ENCODE assay signal across 11 cellular contexts in genomic region chr12:45668641-45669040, GRCh38.
A peak's percentile ranks its signal among the peaks of the same experiment; 100 is the strongest.
DNase-seq lines count a peak whose midpoint lies in the region; ATAC-seq and TF ChIP-seq lines count a peak whose summit lies in the region.
"Had no signal": no experiment of that assay in that cellular context is flagged by ENCODE, and none has a peak within 500 bp of the region (broad histone marks: within the 10 kb centered on the region; RNA-seq: fewer than 3 reads in every experiment).

No MANE protein-coding gene starts in this region.

- no peaks in the 10 kb centered on the region for H3K9me2 ChIP-seq in PC-9 (ENCODE audit: insufficient read depth)

- ATAC-seq in GM18868 (IDR thresholded peaks at IDR 0.05; ENCODE audit: unreplicated experiment) (peak; percentile 20), HG02588 (IDR thresholded peaks at IDR 0.05; ENCODE audit: unreplicated experiment) (peak; percentile 24)
- peak; percentile 25 to 52 for ATAC-seq in natural killer cell treated with Interleukin-12 subunit alpha and Interleukin-12 subunit beta and Interleukin-15 and Interleukin-18, amount 100 ng/mL, for 72 hours

- H3K27ac ChIP-seq in PC-9 = no peak overlapping the region

- no peaks in the 10 kb centered on the region for H3K36me3 ChIP-seq in PC-9 (ENCODE audit: low read depth)

- peak overlapping the region; percentile 44 to 94 (median 80) for H3K27ac Mint-ChIP-seq in IgD-negative memory B cell
- peak overlapping the region; percentile 92 to 96 for H3K27ac Mint-ChIP-seq in natural killer cell treated with Interleukin-12 subunit alpha and Interleukin-12 subunit beta and Interleukin-15 and Interleukin-18, amount 100 ng/mL, for 72 hours
- H3K27ac Mint-ChIP-seq: nephron had no signal

- H3K9me3 Mint-ChIP-seq in IgD-negative memory B cell = no peaks in the 10 kb centered on the region
- H3K9me3 Mint-ChIP-seq in natural killer cell treated with Interleukin-12 subunit alpha and Interleukin-12 subunit beta and Interleukin-15 and Interleukin-18, amount 100 ng/mL, for 72 hours = peaks cover 9% of the 10 kb centered on the region
- H3K9me3 Mint-ChIP-seq: nephron had no signal

- CTCF ChIA-PET in PC-9 (lab: Charles Lee) = interaction anchor here (0.6 kb wide), 1 partner anchor 105 kb away, joined by 3 read pairs; no protein-coding TSS in a partner anchor

- no peaks in the 10 kb centered on the region; the same call in 1 of the 2 replicates for H3K9me3 ChIP-seq in PC-9 (ENCODE audit: insufficient read depth, low read depth)

- TF ChIP-seq CTCF in PC-9 (conservative IDR thresholded peaks at IDR 0.05) = no peak

- H3K4me3 ChIP-seq in PC-9 = no peak overlapping the region

- H3K27me3 Mint-ChIP-seq in IgD-negative memory B cell = peaks cover 4% of the 10 kb centered on the region
- no peaks in the 10 kb centered on the region for H3K27me3 Mint-ChIP-seq in natural killer cell treated with Interleukin-12 subunit alpha and Interleukin-12 subunit beta and Interleukin-15 and Interleukin-18, amount 100 ng/mL, for 72 hours

- POLR2A ChIA-PET in PC-9 (lab: Charles Lee; ENCODE audit: unreplicated experiment) = interaction anchor here (0.6 kb wide), 1 partner anchor 989 kb away, joined by 3 read pairs; no protein-coding TSS in a partner anchor

- no peaks in the 10 kb centered on the region for H4K20me1 ChIP-seq in PC-9 (ENCODE audit: insufficient read depth)

- no peak overlapping the region for H2AFZ ChIP-seq in PC-9

- no peak for DNase-seq in natural killer cell treated with Interleukin-12 subunit alpha and Interleukin-12 subunit beta and Interleukin-15 and Interleukin-18, amount 100 ng/mL, for 72 hours (ENCODE audit: low spot score)
- DNase-seq in SW 1271 (lab: John Stamatoyannopoulos, UW) = no peak
- no peak for DNase-seq in NCI-H1092 treated with DMSO at 0.1 percent for 48 hours (lab: John Stamatoyannopoulos, UW)
- no peak for DNase-seq in NK-92 (lab: John Stamatoyannopoulos, UW; ENCODE audit: unreplicated experiment)
- no peak for DNase-seq in PC-9
- DNase-seq: glutamatergic neuron, NCI-H510A had no signal

- H3K4me2 ChIP-seq in PC-9 = no peak overlapping the region

- peaks cover 5% of the 10 kb centered on the region; the same call in 1 of the 2 replicates for H3K4me1 ChIP-seq in PC-9 (replicated peaks; ENCODE audit: insufficient read depth)

- H3F3A ChIP-seq in PC-9 (ENCODE audit: insufficient read depth, low read depth) = peaks cover under 1% of the 10 kb centered on the region; the same call in 1 of the 2 replicates

- no TSS peak for BruUV-seq in PC-9 (replicated peaks; lab: Mats Ljungman, UMichigan)

- H3K4me3 Mint-ChIP-seq in IgD-negative memory B cell = peak overlapping the region in 3 of 4 donors; percentile 52 to 93 (median 86)
- peak overlapping the region; percentile 80 for H3K4me3 Mint-ChIP-seq in natural killer cell treated with Interleukin-12 subunit alpha and Interleukin-12 subunit beta and Interleukin-15 and Interleukin-18, amount 100 ng/mL, for 72 hours
- H3K4me3 Mint-ChIP-seq: nephron had no signal

- H3K27me3 ChIP-seq in PC-9 (ENCODE audit: insufficient read depth, low read depth) = no peaks in the 10 kb centered on the region

- intact Hi-C loops in PC-9 (cut with micrococcal nuclease; ENCODE audit: unreplicated experiment) = no loop called here

- H3K36me3 Mint-ChIP-seq in IgD-negative memory B cell = peaks cover 2% of the 10 kb centered on the region
- H3K36me3 Mint-ChIP-seq in natural killer cell treated with Interleukin-12 subunit alpha and Interleukin-12 subunit beta and Interleukin-15 and Interleukin-18, amount 100 ng/mL, for 72 hours = peaks cover 10% of the 10 kb centered on the region

- H3K4me1 Mint-ChIP-seq in IgD-negative memory B cell = peaks cover 9 to 23% (median 10%) of the 10 kb centered on the region in 3 donors
- peaks cover 48 to 50% of the 10 kb centered on the region in 2 donors for H3K4me1 Mint-ChIP-seq in natural killer cell treated with Interleukin-12 subunit alpha and Interleukin-12 subunit beta and Interleukin-15 and Interleukin-18, amount 100 ng/mL, for 72 hours (ENCODE audit: low read depth in 2 of 2)
- H3K4me1 Mint-ChIP-seq: nephron had no signal

- no peaks in the 10 kb centered on the region for H3K79me2 ChIP-seq in PC-9 (ENCODE audit: low read depth)
